In genomic region chr13:77751513-77752456, GRCh38 we compare ENCODE assay signal across 8 cellular contexts. TPM values are rescaled to one million over a fixed set of nuclear protein-coding genes. Genes with fewer than 3 reads are reported as not detected.
DNase-seq lines count a peak whose midpoint lies in the region; ATAC-seq and TF ChIP-seq lines count a peak whose summit lies in the region.

No MANE protein-coding gene starts in this region.

- no peaks in the 10 kb centered on the region for H3K4me1 ChIP-seq in CD8-positive, alpha-beta T cell (ENCODE audit: insufficient read depth, low read length)
- peaks cover 0 to 4% of the 10 kb centered on the region in 2 donors for H3K4me1 ChIP-seq in naive thymus-derived CD4-positive, alpha-beta T cell (ENCODE audit: control insufficient read depth in 2 of 2, insufficient read depth in 2 of 2, low read length in 2 of 2)

- H3K36me3 ChIP-seq in CD8-positive, alpha-beta T cell (ENCODE audit: insufficient read depth, low read length): peaks cover 11% of the 10 kb centered on the region
- peaks cover 0 to 16% (median 5%) of the 10 kb centered on the region in 3 experiments for H3K36me3 ChIP-seq in naive thymus-derived CD4-positive, alpha-beta T cell (ENCODE audit: control insufficient read depth in 2 of 3, insufficient read depth in 3 of 3, low read length in 3 of 3)

- POLR2A ChIA-PET in CD8-positive, alpha-beta T cell (lab: Charles Lee): interaction anchor here (0.7 kb wide), 1 partner anchor 106 kb away, joined by 3 read pairs; no protein-coding TSS in a partner anchor
- POLR2A ChIA-PET in activated CD4-positive, alpha-beta memory T cell treated with anti-CD3 and anti-CD28 coated beads for 36 hours (lab: Charles Lee): no interaction called here
- POLR2A ChIA-PET in naive thymus-derived CD4-positive, alpha-beta T cell (lab: Charles Lee): interaction anchor here (0.6 kb wide), 1 partner anchor 1758 kb away, joined by 3 read pairs; no protein-coding TSS in a partner anchor

- TF ChIP-seq POLR2A in erythroblast (IDR thresholded peaks at IDR 0.05; ENCODE audit: low read length): no peak

- no peak overlapping the region for H3K4me3 Mint-ChIP-seq in CD8-positive, alpha-beta T cell
- no peak overlapping the region for H3K4me3 Mint-ChIP-seq in activated CD4-positive, alpha-beta memory T cell treated with anti-CD3 and anti-CD28 coated beads for 36 hours
- no peak overlapping the region for H3K4me3 Mint-ChIP-seq in naive thymus-derived CD4-positive, alpha-beta T cell

- intact Hi-C loops in CD8-positive, alpha-beta T cell (cut with DNase I, micrococcal nuclease): loop anchor here (1.0 to 5.0 kb wide), 7 partner anchors 54 to 474 kb away; partner anchors contain the start of gene SLAIN1 (in 1 of the 2)
- intact Hi-C loops in activated CD4-positive, alpha-beta memory T cell treated with anti-CD3 and anti-CD28 coated beads for 36 hours (cut with micrococcal nuclease): loop anchor here (1.0 to 5.0 kb wide), 6 partner anchors 15 to 424 kb away; partner anchors contain the start of genes MYCBP2 and SLAIN1
- intact Hi-C loops in naive thymus-derived CD4-positive, alpha-beta T cell (cut with micrococcal nuclease): loop anchor here (1.0 to 5.0 kb wide), 10 partner anchors 21 to 479 kb away; partner anchors contain the start of genes MYCBP2 (in 1 of the 2) and SLAIN1 (in 1 of the 2)

- no peaks in the 10 kb centered on the region for H3K9me3 Mint-ChIP-seq in CD8-positive, alpha-beta T cell
- H3K9me3 Mint-ChIP-seq in activated CD4-positive, alpha-beta memory T cell treated with anti-CD3 and anti-CD28 coated beads for 36 hours: no peaks in the 10 kb centered on the region
- H3K9me3 Mint-ChIP-seq in naive thymus-derived CD4-positive, alpha-beta T cell: no peaks in the 10 kb centered on the region

- no peak overlapping the region for H3K4me3 ChIP-seq in CD8-positive, alpha-beta T cell (ENCODE audit: low read depth, low read length)
- no peak overlapping the region for H3K4me3 ChIP-seq in naive thymus-derived CD4-positive, alpha-beta T cell (ENCODE audit: low read length)

- H3K27me3 Mint-ChIP-seq in CD8-positive, alpha-beta T cell (ENCODE audit: low read depth): no peaks in the 10 kb centered on the region
- no peaks in the 10 kb centered on the region for H3K27me3 Mint-ChIP-seq in activated CD4-positive, alpha-beta memory T cell treated with anti-CD3 and anti-CD28 coated beads for 36 hours
- H3K27me3 Mint-ChIP-seq in naive thymus-derived CD4-positive, alpha-beta T cell: no peaks in the 10 kb centered on the region

- no peaks in the 10 kb centered on the region for H3K27me3 ChIP-seq in CD8-positive, alpha-beta T cell (ENCODE audit: insufficient read depth, low read length)
- no peaks in the 10 kb centered on the region for H3K27me3 ChIP-seq in naive thymus-derived CD4-positive, alpha-beta T cell (ENCODE audit: control insufficient read depth in 2 of 2, insufficient read depth in 2 of 2, low read length in 2 of 2)

- H3K27ac Mint-ChIP-seq in CD8-positive, alpha-beta T cell: no peak overlapping the region
- H3K27ac Mint-ChIP-seq in activated CD4-positive, alpha-beta memory T cell treated with anti-CD3 and anti-CD28 coated beads for 36 hours: no peak overlapping the region
- H3K27ac Mint-ChIP-seq in naive thymus-derived CD4-positive, alpha-beta T cell: peak overlapping the region in 3 of 9 donors; percentile 10 to 77 (median 43)

- no peaks in the 10 kb centered on the region for H3K9me3 ChIP-seq in CD8-positive, alpha-beta T cell (ENCODE audit: low read length)
- H3K9me3 ChIP-seq in naive thymus-derived CD4-positive, alpha-beta T cell (ENCODE audit: control insufficient read depth in 2 of 3, low read length in 3 of 3): no peaks in the 10 kb centered on the region

- peak; percentile 94 for ATAC-seq in CD8-positive, alpha-beta T cell
- ATAC-seq in GM18867 (IDR thresholded peaks at IDR 0.05; ENCODE audit: unreplicated experiment) (peak; percentile 94), HG03066 (IDR thresholded peaks at IDR 0.05; ENCODE audit: low read depth, unreplicated experiment) (peak; percentile 83)
- ATAC-seq in naive thymus-derived CD4-positive, alpha-beta T cell: peak; percentile 86

- peaks cover 40% of the 10 kb centered on the region for H3K36me3 Mint-ChIP-seq in CD8-positive, alpha-beta T cell
- peaks cover 5% of the 10 kb centered on the region for H3K36me3 Mint-ChIP-seq in activated CD4-positive, alpha-beta memory T cell treated with anti-CD3 and anti-CD28 coated beads for 36 hours
- peaks cover 0 to 37% (median 22%) of the 10 kb centered on the region in 5 donors for H3K36me3 Mint-ChIP-seq in naive thymus-derived CD4-positive, alpha-beta T cell

- H3K27ac ChIP-seq in CD8-positive, alpha-beta T cell (ENCODE audit: low read depth, low read length): no peak overlapping the region
- H3K27ac ChIP-seq in naive thymus-derived CD4-positive, alpha-beta T cell (ENCODE audit: low read depth, low read length): no peak overlapping the region

- peak; percentile 93 for TF ChIP-seq CTCF in CD8-positive, alpha-beta T cell (IDR thresholded peaks at IDR 0.05)

- CTCF ChIA-PET in CD8-positive, alpha-beta T cell (lab: Charles Lee): interaction anchor here (0.6 to 9.5 kb wide), 17 partner anchors 9 to 1367 kb away, joined by 3 to 90 read pairs (median 4); no protein-coding TSS in a partner anchor
- CTCF ChIA-PET in activated CD4-positive, alpha-beta memory T cell treated with anti-CD3 and anti-CD28 coated beads for 36 hours (lab: Charles Lee): interaction anchor here (0.5 to 8.7 kb wide), 15 partner anchors 10 to 451 kb away, joined by 3 to 139 read pairs (median 4); no protein-coding TSS in a partner anchor
- CTCF ChIA-PET in naive thymus-derived CD4-positive, alpha-beta T cell (lab: Charles Lee): interaction anchor here (0.7 to 2.1 kb wide), 9 partner anchors 9 to 533 kb away, joined by 3 to 15 read pairs (median 4); no protein-coding TSS in a partner anchor

- peak in 6 of 7 experiments; percentile 12 to 55 (median 36) for DNase-seq in CD8-positive, alpha-beta T cell
- DNase-seq in NCI-H2171 treated with DMSO at 0.1 percent for 48 hours (lab: John Stamatoyannopoulos, UW) (peak; percentile 66), erythroblast (lab: John Stamatoyannopoulos, UW) (peak; percentile 63 to 73), OCI-M2 (lab: John Stamatoyannopoulos, UW; ENCODE audit: unreplicated experiment) (no peak)
- peak; percentile 46 for DNase-seq in activated CD4-positive, alpha-beta memory T cell treated with anti-CD3 and anti-CD28 coated beads for 36 hours
- peak in 7 of 9 donors; percentile 22 to 63 (median 56) for DNase-seq in naive thymus-derived CD4-positive, alpha-beta T cell

- peaks cover 20% of the 10 kb centered on the region for H3K4me1 Mint-ChIP-seq in CD8-positive, alpha-beta T cell (ENCODE audit: low read depth)
- H3K4me1 Mint-ChIP-seq in activated CD4-positive, alpha-beta memory T cell treated with anti-CD3 and anti-CD28 coated beads for 36 hours (ENCODE audit: low read depth): peaks cover 13% of the 10 kb centered on the region
- peaks cover 9 to 34% (median 18%) of the 10 kb centered on the region in 7 donors for H3K4me1 Mint-ChIP-seq in naive thymus-derived CD4-positive, alpha-beta T cell

RNA-seq across cellular contexts. Expression of gene SLAIN1, which starts 54.3 kb away (rescaled TPM):
- 10 to 100 TPM; 35.4 to 36.4 TPM for total RNA-seq in CD8-positive, alpha-beta T cell
- total RNA-seq in activated CD4-positive, alpha-beta memory T cell treated with anti-CD3 and anti-CD28 coated beads for 36 hours: 10 to 100 TPM; 21.8 to 25.8 TPM
- total RNA-seq in naive thymus-derived CD4-positive, alpha-beta T cell: 10 to 100 TPM; 28.3 to 67.8 (median 42.4) TPM
- polyA plus RNA-seq in naive thymus-derived CD4-positive, alpha-beta T cell: 10 to 100 TPM; 21.5 to 31.2 TPM
